In the genomic region with DNA sequence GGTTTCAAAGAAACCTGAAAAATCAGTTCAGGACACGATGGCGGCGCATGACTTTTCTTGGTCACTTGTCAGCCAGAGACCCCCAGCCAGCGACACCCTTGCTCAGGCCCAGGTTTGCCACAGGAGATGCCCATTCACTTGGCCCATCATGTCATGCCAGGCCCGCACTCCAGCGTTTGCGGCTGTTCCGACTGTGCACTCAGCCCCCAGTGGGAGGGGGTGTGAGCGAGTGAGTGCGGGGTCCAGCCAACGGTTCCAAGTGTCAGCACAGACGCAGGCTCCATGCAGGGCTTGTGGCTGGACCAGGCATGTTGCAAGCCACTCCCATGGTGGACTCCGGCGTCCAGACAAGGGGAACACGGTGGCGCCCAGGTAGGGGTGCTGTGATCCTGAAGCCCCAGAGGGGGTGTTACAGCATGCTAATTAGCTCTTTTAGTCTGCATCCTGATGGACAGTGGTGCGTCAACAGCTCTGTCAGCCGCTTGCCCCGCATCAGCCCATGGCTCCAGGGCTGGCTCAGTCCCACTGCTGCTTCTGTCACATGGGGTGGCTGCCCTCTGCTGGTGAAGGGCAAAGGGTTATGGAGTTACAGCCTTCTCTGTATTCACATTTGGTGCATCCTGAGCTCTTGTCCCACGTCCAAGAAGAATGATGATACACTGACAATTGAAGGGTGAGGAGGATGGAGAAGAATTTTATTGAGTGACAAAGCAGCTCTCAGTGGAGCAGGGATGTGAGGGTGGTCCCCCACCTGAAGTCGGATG, we compare ENCODE assay signal across 9 cellular contexts. TPM values are rescaled to one million over a fixed set of nuclear protein-coding genes. Genes with fewer than 3 reads are reported as not detected.
DNase-seq lines count a peak whose midpoint lies in the region; ATAC-seq and TF ChIP-seq lines count a peak whose summit lies in the region.
"Had no signal": no experiment of that assay in that cellular context is flagged by ENCODE, and none has a peak within 500 bp of the region (broad histone marks: within the 10 kb centered on the region; RNA-seq: fewer than 3 reads in every experiment).

No MANE protein-coding gene starts in this region.

- H3K27ac Mint-ChIP-seq in MCF 10A (ENCODE audit: low read depth, unreplicated experiment) (no peak overlapping the region), mesothelial cell of epicardium (no peak overlapping the region)
- no peak overlapping the region for H3K27ac Mint-ChIP-seq in effector memory CD8-positive, alpha-beta T cell
- H3K27ac Mint-ChIP-seq: T-helper 17 cell had no signal

- H3K9me3 ChIP-seq in breast epithelium (no peaks in the 10 kb centered on the region), upper lobe of right lung (no peaks in the 10 kb centered on the region)

- no peak for TF ChIP-seq CTCF in MCF 10A (IDR thresholded peaks at IDR 0.05; ENCODE audit: unreplicated experiment)
- no peak for TF ChIP-seq CTCF in breast epithelium (IDR thresholded peaks at IDR 0.05)
- peak; percentile 9 for TF ChIP-seq CTCF in upper lobe of right lung (IDR thresholded peaks at IDR 0.05)
- no peak for TF ChIP-seq CTCF in mesothelial cell of epicardium (IDR thresholded peaks at IDR 0.05; ENCODE audit: unreplicated experiment)

- CTCF ChIA-PET in MCF 10A (lab: Yijun Ruan, JAX) = interaction anchor here (1.2 to 1.4 kb wide), 3 partner anchors 17 to 155 kb away, joined by 3 to 5 read pairs (median 4); no protein-coding TSS in a partner anchor

- DNase-seq in MCF 10A (ENCODE audit: unreplicated experiment) (peak; percentile 24), breast epithelium (ENCODE audit: low spot score in 2 of 2) (no peak), RPMI8226 (peak; percentile 38), upper lobe of right lung (no peak), globus pallidus (ENCODE audit: low spot score) (no peak), mesothelial cell of epicardium (ENCODE audit: low spot score in 2 of 2, unreplicated experiment in 2 of 2) (no peak)
- peak in 2 of 3 experiments; percentile 29 to 38 for DNase-seq in effector memory CD8-positive, alpha-beta T cell
- DNase-seq: T-helper 17 cell had no signal

- H3K36me3 ChIP-seq in breast epithelium (no peaks in the 10 kb centered on the region), upper lobe of right lung (no peaks in the 10 kb centered on the region)

- H3K36me3 Mint-ChIP-seq in MCF 10A (ENCODE audit: insufficient read depth, unreplicated experiment) (no peaks in the 10 kb centered on the region), mesothelial cell of epicardium (no peaks in the 10 kb centered on the region)
- H3K36me3 Mint-ChIP-seq in effector memory CD8-positive, alpha-beta T cell (ENCODE audit: insufficient read depth) = peaks cover 4% of the 10 kb centered on the region

- H3K4me1 Mint-ChIP-seq in MCF 10A (ENCODE audit: insufficient read depth, unreplicated experiment) = peaks cover 5% of the 10 kb centered on the region
- peaks cover 8 to 10% of the 10 kb centered on the region in 2 donors for H3K4me1 Mint-ChIP-seq in effector memory CD8-positive, alpha-beta T cell (ENCODE audit: low read depth in 2 of 2)
- peaks cover 12% of the 10 kb centered on the region for H3K4me1 Mint-ChIP-seq in mesothelial cell of epicardium

- H3K9me3 Mint-ChIP-seq in MCF 10A (ENCODE audit: unreplicated experiment) = peaks cover 8% of the 10 kb centered on the region
- no peaks in the 10 kb centered on the region for H3K9me3 Mint-ChIP-seq in effector memory CD8-positive, alpha-beta T cell
- H3K9me3 Mint-ChIP-seq in mesothelial cell of epicardium = peaks cover 5% of the 10 kb centered on the region

- H3K4me1 ChIP-seq in breast epithelium = peaks cover 2 to 4% of the 10 kb centered on the region in 2 donors
- H3K4me1 ChIP-seq in upper lobe of right lung = peaks cover 10% of the 10 kb centered on the region

- ATAC-seq in effector memory CD8-positive, alpha-beta T cell (replicated peaks) = no peak
- ATAC-seq in upper lobe of right lung = no peak
- ATAC-seq in GM18505 (IDR thresholded peaks at IDR 0.05; ENCODE audit: unreplicated experiment) = no peak
- ATAC-seq: T-helper 17 cell had no signal

- no peak overlapping the region for H3K27ac ChIP-seq in breast epithelium
- no peak overlapping the region for H3K27ac ChIP-seq in upper lobe of right lung

- BruUV-seq in MCF 10A (replicated peaks; lab: Mats Ljungman, UMichigan) = no TSS peak

- H3K4me3 Mint-ChIP-seq in MCF 10A (ENCODE audit: unreplicated experiment) (no peak overlapping the region), mesothelial cell of epicardium (no peak overlapping the region)
- no peak overlapping the region for H3K4me3 Mint-ChIP-seq in effector memory CD8-positive, alpha-beta T cell
- H3K4me3 Mint-ChIP-seq: T-helper 17 cell had no signal

- no peaks in the 10 kb centered on the region for H3K27me3 Mint-ChIP-seq in MCF 10A (ENCODE audit: insufficient read depth, unreplicated experiment)
- H3K27me3 Mint-ChIP-seq in effector memory CD8-positive, alpha-beta T cell = peaks cover 6 to 9% of the 10 kb centered on the region in 2 donors
- H3K27me3 Mint-ChIP-seq in mesothelial cell of epicardium (ENCODE audit: low read depth) = no peaks in the 10 kb centered on the region
- H3K27me3 Mint-ChIP-seq: T-helper 17 cell had no signal

- H3K27me3 ChIP-seq in breast epithelium = no peaks in the 10 kb centered on the region
- no peaks in the 10 kb centered on the region for H3K27me3 ChIP-seq in upper lobe of right lung

- intact Hi-C loops in MCF 10A (cut with micrococcal nuclease) (no loop called here), breast epithelium (cut with DNase I; ENCODE audit: low total_unique reads) (no loop called here), upper lobe of right lung (cut with DNase I) (no loop called here)

- no peak overlapping the region for H3K4me3 ChIP-seq in breast epithelium
- H3K4me3 ChIP-seq in upper lobe of right lung = no peak overlapping the region

- TF ChIP-seq POLR2A in breast epithelium (IDR thresholded peaks at IDR 0.05) (no peak), GM18505 (IDR thresholded peaks at IDR 0.05; ENCODE audit: borderline replicate concordance, extremely low read depth, insufficient read depth, insufficient read length) (no peak)

- POLR2A ChIA-PET in MCF 10A (lab: Yijun Ruan, JAX) = no interaction called here

RNA-seq across cellular contexts. Expression of a gene that starts 3.7 kb away (rescaled TPM):
- total RNA-seq in MCF 10A (2022) (78.8 and 89.6 TPM in 2 replicates), breast epithelium (10 to 100 TPM; 49.9 to 76.7 (median 62.3) TPM), upper lobe of right lung (63.2 TPM), mesothelial cell of epicardium (73.4 to 78.2 TPM (median 74.7 TPM) in 3 replicates)

RNA-seq across cellular contexts. Expression of a gene that starts 37.0 kb away (rescaled TPM):
- 133 and 152 TPM in 2 replicates for total RNA-seq in MCF 10A (2022)
- total RNA-seq in breast epithelium = 100 to 1,000 TPM; 130 to 159 (median 133) TPM
- 169 TPM for total RNA-seq in upper lobe of right lung
- total RNA-seq in mesothelial cell of epicardium = 186 to 194 TPM (median 192 TPM) in 3 replicates

Comparison
In these comparisons a context has a peak if more than half of its experiments do, and no peak if none do; other contexts are left out.
1. DNase-seq: peak in MCF 10A (single experiment), RPMI8226 (single experiment) and effector memory CD8-positive, alpha-beta T cell (2 of 3); none in breast epithelium (0 of 2), upper lobe of right lung (single experiment), globus pallidus (single experiment) and mesothelial cell of epicardium (0 of 2).